In the genomic region with DNA sequence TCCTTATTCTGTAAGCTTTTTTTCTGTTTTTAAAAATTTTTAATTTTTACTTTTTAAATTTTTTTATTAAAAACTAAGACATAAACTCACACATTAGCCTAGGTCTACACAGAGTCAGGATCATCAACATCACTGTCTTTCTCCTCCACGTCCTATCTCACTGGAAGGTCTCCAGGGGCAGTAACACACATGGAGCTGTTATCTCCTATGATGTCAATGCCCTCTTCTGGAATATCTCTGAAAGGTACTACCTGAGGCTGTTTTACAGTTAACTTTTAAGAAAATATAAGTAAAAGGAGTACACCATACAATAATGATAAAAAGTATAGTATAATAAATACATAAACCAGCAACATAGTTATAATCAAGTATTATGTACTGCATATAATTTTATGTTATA, we compare ENCODE assay signal across 14 cellular contexts. TPM values are rescaled to one million over a fixed set of nuclear protein-coding genes. Genes with fewer than 3 reads are reported as not detected.
DNase-seq lines count a peak whose midpoint lies in the region; ATAC-seq and TF ChIP-seq lines count a peak whose summit lies in the region.
"Had no signal": no experiment of that assay in that cellular context is flagged by ENCODE, and none has a peak within 500 bp of the region (broad histone marks: within the 10 kb centered on the region; RNA-seq: fewer than 3 reads in every experiment).

No MANE protein-coding gene starts in this region.

- TF ChIP-seq CTCF in 22Rv1 (IDR thresholded peaks at IDR 0.05) (peak; percentile 16; the same call in 1 of the 2 replicates), BE2C (IDR thresholded peaks at IDR 0.05; ENCODE audit: low read depth, low read length) (peak; percentile 26; the same call in 1 of the 2 replicates), VCaP (conservative IDR thresholded peaks at IDR 0.05) (peak; percentile 59), uterus (IDR thresholded peaks at IDR 0.05) (no peak)

- H3K4me1 ChIP-seq in BE2C, result peaks cover 7% of the 10 kb centered on the region
- H3K4me1 ChIP-seq in uterus, result no peaks in the 10 kb centered on the region

- no peak for ATAC-seq in GM21723 (IDR thresholded peaks at IDR 0.05; ENCODE audit: unreplicated experiment)
- ATAC-seq: K562 had no signal

- TF ChIP-seq POLR2A in uterus (IDR thresholded peaks at IDR 0.05), result no peak

- H3K27ac ChIP-seq in 22Rv1 (no peak overlapping the region), VCaP (no peak overlapping the region), uterus (no peak overlapping the region)

- H3K36me3 ChIP-seq in BE2C (no peaks in the 10 kb centered on the region), uterus (no peaks in the 10 kb centered on the region)
- H3K36me3 ChIP-seq: MG63 had no signal

- H3K27me3 ChIP-seq in BE2C (no peaks in the 10 kb centered on the region), uterus (no peaks in the 10 kb centered on the region)
- H3K27me3 ChIP-seq: MG63 had no signal

- intact Hi-C loops in uterus (cut with DNase I; ENCODE audit: low total_unique reads), result no loop called here

- no peak overlapping the region for H3K4me3 ChIP-seq in BE2C (ENCODE audit: low read depth, low read length)
- no peak overlapping the region for H3K4me3 ChIP-seq in uterus
- H3K4me3 ChIP-seq: K562, MG63 had no signal

- H3K9me3 ChIP-seq in BE2C (no peaks in the 10 kb centered on the region), uterus (no peaks in the 10 kb centered on the region)
- H3K9me3 ChIP-seq: MG63 had no signal

- DNase-seq in BE2C (peak; percentile 30), NCI-H226 (peak; percentile 72), uterus (no peak), NCI-H2081 treated with DMSO at 0.1 percent for 48 hours (lab: John Stamatoyannopoulos, UW) (no peak)
- DNase-seq: C1 segment of cervical spinal cord, MG63, NCI-H1105 treated with DMSO at 0.1 percent for 48 hours, NCI-H187, NCI-H526 treated with DMSO at 0.1 percent for 48 hours, T-helper 9 cell had no signal

RNA-seq across cellular contexts. Expression of a gene that starts 21.2 kb away (rescaled TPM):
- 1.9 TPM for polyA plus RNA-seq in BE2C (2012; ENCODE audit: insufficient read depth, insufficient read length, low read depth)
- 1 to 10 TPM; 2.3 to 9.8 (median 5.1) TPM for total RNA-seq in uterus

Comparison
In these comparisons a context has a peak if more than half of its experiments do, and no peak if none do; other contexts are left out.
1. CTCF ChIP-seq: peak in 22Rv1 (single experiment), BE2C (single experiment) and VCaP (single experiment); none in uterus (0 of 4).
2. DNase-seq: peak in BE2C (single experiment) and NCI-H226 (single experiment); none in uterus (0 of 2) and NCI-H2081 treated with DMSO at 0.1 percent for 48 hours (single experiment).